8 cellular contexts compared by ENCODE assay signal in genomic region chr16:4801962-4802658, GRCh38. TPM values are rescaled to one million over a fixed set of nuclear protein-coding genes. Genes with fewer than 3 reads are reported as not detected.
A peak's percentile ranks its signal among the peaks of the same experiment; 100 is the strongest.
DNase-seq lines count a peak whose midpoint lies in the region; ATAC-seq and TF ChIP-seq lines count a peak whose summit lies in the region.

A gene with protein sequence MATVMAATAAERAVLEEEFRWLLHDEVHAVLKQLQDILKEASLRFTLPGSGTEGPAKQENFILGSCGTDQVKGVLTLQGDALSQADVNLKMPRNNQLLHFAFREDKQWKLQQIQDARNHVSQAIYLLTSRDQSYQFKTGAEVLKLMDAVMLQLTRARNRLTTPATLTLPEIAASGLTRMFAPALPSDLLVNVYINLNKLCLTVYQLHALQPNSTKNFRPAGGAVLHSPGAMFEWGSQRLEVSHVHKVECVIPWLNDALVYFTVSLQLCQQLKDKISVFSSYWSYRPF (minus strand): TSS chr16:4802633. CDS start chr16:4802571, 62 bp downstream.

- peak; percentile 90 to 92 for DNase-seq in Caco-2
- DNase-seq in HT1080 (ENCODE audit: low read depth): peak; percentile 55
- peak; percentile 58 for DNase-seq in NOMO-1 treated with dmso at 0.1 percent for 144 hours (lab: John Stamatoyannopoulos, UW; ENCODE audit: unreplicated experiment)
- DNase-seq in activated T-cell treated with anti-CD3 and anti-CD28 coated beads for 48 hours (ENCODE audit: low read depth): peak; percentile 67
- DNase-seq in erythroblast (lab: John Stamatoyannopoulos, UW): peak; percentile 90 to 93
- DNase-seq in stimulated activated CD8-positive, alpha-beta memory T cell treated with anti-CD3 and anti-CD28 coated beads, Interleukin-7, amount 100 ng/mL, for 1 hour (ENCODE audit: low read depth in 2 of 2): peak; percentile 49 to 54

- H3K4me1 ChIP-seq in Caco-2: peaks cover 9% of the 10 kb centered on the region; the same call in 1 of the 2 replicates
- peaks cover 29% of the 10 kb centered on the region for H3K4me1 ChIP-seq in muscle layer of colon (ENCODE audit: insufficient read depth, low read length)

- H3K4me3 Mint-ChIP-seq in Caco-2 (ENCODE audit: unreplicated experiment): peak within 1 kb of the TSS; percentile 77

- no peaks in the 10 kb centered on the region for H3K9me3 Mint-ChIP-seq in Caco-2 (ENCODE audit: unreplicated experiment)

- no peaks in the 10 kb centered on the region for H3K27me3 ChIP-seq in Caco-2 (replicated peaks; ENCODE audit: control insufficient read depth, insufficient read depth, low read length)
- no peaks in the 10 kb centered on the region for H3K27me3 ChIP-seq in muscle layer of colon (ENCODE audit: control insufficient read depth in 1 of 2, insufficient read depth in 2 of 2, low read length in 2 of 2)

- H3K27ac Mint-ChIP-seq in Caco-2 (ENCODE audit: unreplicated experiment): peak within 1 kb of the TSS; percentile 48

- H3K36me3 ChIP-seq in Caco-2 (ENCODE audit: control insufficient read depth, insufficient read depth, low read length) (no peaks in the 10 kb centered on the region), muscle layer of colon (ENCODE audit: insufficient read depth, low read length) (peaks cover 25% of the 10 kb centered on the region)

- peak; percentile 49 for ATAC-seq in GM21367 (IDR thresholded peaks at IDR 0.05; ENCODE audit: unreplicated experiment)

- intact Hi-C loops in Caco-2 (cut with micrococcal nuclease; ENCODE audit: unreplicated experiment): loop anchor here (1.0 to 5.0 kb wide), 3 partner anchors 34 to 110 kb away; partner anchors contain the start of genes ANKS3, DNAAF8 and NUDT16L1

- peak within 1 kb of the TSS; percentile 64 for H3K9ac ChIP-seq in muscle layer of colon (ENCODE audit: low read length)

- peaks cover 47% of the 10 kb centered on the region for H3K36me3 Mint-ChIP-seq in Caco-2 (ENCODE audit: insufficient read depth, unreplicated experiment)

- no TSS peak for BruUV-seq in Caco-2 (replicated peaks; lab: Mats Ljungman, UMichigan)

- CTCF ChIA-PET in Caco-2 (lab: Charles Lee): interaction anchor here (0.5 to 1.0 kb wide), 2 partner anchors 13 to 127 kb away, joined by 6 read pairs; no protein-coding TSS in a partner anchor

- H3K4me3 ChIP-seq in Caco-2 (ENCODE audit: low read depth, low read length) (peak within 1 kb of the TSS; percentile 74), muscle layer of colon (ENCODE audit: low read depth in 1 of 2, low read length in 2 of 2) (peak within 1 kb of the TSS; percentile 72 to 87)

- H3K4me1 Mint-ChIP-seq in Caco-2 (ENCODE audit: low read depth, unreplicated experiment): peaks cover 10% of the 10 kb centered on the region

- no peak for TF ChIP-seq CTCF in Caco-2 (IDR thresholded peaks at IDR 0.05; ENCODE audit: insufficient read depth in 1 of 2, low read depth in 1 of 2, low read length in 1 of 2, severe bottlenecking in 1 of 2, unreplicated experiment in 1 of 2)

- POLR2A ChIA-PET in Caco-2 (lab: Charles Lee): interaction anchor here (0.9 to 1.5 kb wide), 4 partner anchors 46 to 326 kb away, joined by 3 to 5 read pairs (median 4); partner anchors contain the start of genes DNAAF8, HMOX2 and SEC14L5

- no peaks in the 10 kb centered on the region for H3K9me3 ChIP-seq in Caco-2
- H3K9me3 ChIP-seq in muscle layer of colon (ENCODE audit: low read length): no peaks in the 10 kb centered on the region

- H3K27ac ChIP-seq in muscle layer of colon (ENCODE audit: low read depth, low read length): peak within 1 kb of the TSS; percentile 77

- peak; percentile 31 for TF ChIP-seq POLR2A in erythroblast (IDR thresholded peaks at IDR 0.05; ENCODE audit: low read length)

- no peaks in the 10 kb centered on the region for H3K27me3 Mint-ChIP-seq in Caco-2 (ENCODE audit: insufficient read depth, unreplicated experiment)

RNA-seq across cellular contexts. Expression of the gene that starts here (rescaled TPM):
- 18.2 and 19.0 TPM in 2 replicates for total RNA-seq in Caco-2 (2022)
- 5.7 and 7.6 TPM in 2 replicates for total RNA-seq in HT1080 (2014; rRNA removed; shearing (Covaris generic))
- polyA plus RNA-seq in HT1080 (2015; cell fraction: cytosol; rRNA removed): 7.2 and 7.4 TPM in 2 replicates
- 16.3 and 19.3 TPM in 2 replicates for polyA plus RNA-seq in HT1080 (2015; cell fraction: nucleus; rRNA removed)

Comparison
In these comparisons a context has a peak if more than half of its experiments do, and no peak if none do; other contexts are left out.
1. Peak in every context shown above with its lines: DNase-seq, ATAC-seq, H3K4me3 ChIP-seq and H3K27ac ChIP-seq.